Comparison of ENCODE assay signal across 8 cellular contexts in the genomic region with DNA sequence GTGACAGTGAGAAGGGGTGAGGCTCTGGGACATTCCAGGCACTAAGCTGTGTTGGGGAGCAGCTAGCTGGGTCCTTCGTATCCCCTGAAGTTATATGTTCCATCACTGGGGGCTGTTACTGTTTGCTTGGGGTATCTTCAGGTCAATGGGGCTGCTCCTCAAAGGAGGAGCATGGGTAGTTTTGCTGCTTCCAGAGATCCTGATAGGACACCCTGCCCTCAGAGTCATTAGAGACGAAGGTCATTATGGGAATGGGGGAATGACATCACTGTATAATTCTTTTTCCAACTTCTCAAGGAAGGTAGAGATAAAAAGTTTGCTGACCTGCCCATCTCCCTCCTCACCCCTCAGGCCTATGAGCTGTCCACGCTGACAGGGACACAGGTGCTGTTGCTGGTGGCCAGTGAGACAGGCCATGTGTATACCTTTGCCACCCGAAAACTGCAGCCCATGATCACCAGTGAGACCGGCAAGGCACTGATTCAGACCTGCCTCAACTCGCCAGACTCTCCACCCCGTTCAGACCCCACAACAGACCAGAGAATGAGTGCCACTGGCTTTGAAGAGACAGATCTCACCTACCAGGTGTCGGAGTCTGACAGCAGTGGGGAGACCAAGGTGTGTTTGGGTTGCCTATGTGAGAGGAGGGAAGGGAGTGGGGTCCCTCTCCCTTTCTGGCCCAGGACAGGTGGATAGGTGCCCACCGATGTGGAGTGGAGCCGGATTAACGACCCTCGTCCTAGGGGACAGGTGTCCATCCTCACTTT. TPM values are rescaled to one million over a fixed set of nuclear protein-coding genes. Genes with fewer than 3 reads are reported as not detected.
DNase-seq lines count a peak whose midpoint lies in the region; ATAC-seq and TF ChIP-seq lines count a peak whose summit lies in the region.

No MANE protein-coding gene starts in this region.

- peak; percentile 32 for DNase-seq in activated CD4-positive, alpha-beta T cell treated with anti-CD3 and anti-CD28 coated beads for 36 hours
- no peak for DNase-seq in activated CD4-positive, alpha-beta T cell treated with anti-CD3 and anti-CD28 coated beads, Interleukin-2, amount 50 U/mL, for 4 hours
- DNase-seq in immature natural killer cell, result no peak
- DNase-seq in suprapubic skin (ENCODE audit: low spot score in 2 of 2), result no peak
- DNase-seq in inferior parietal cortex (ENCODE audit: extremely low spot score), result no peak
- DNase-seq in HUDEP-2 (lab: John Stamatoyannopoulos, UW; ENCODE audit: unreplicated experiment in 76 of 76), result no peak

- H3K4me1 ChIP-seq in suprapubic skin, result peaks cover 41% of the 10 kb centered on the region

- H3K36me3 ChIP-seq in suprapubic skin, result peaks cover 26% of the 10 kb centered on the region

- CTCF ChIA-PET in activated CD4-positive, alpha-beta T cell treated with anti-CD3 and anti-CD28 coated beads for 36 hours (lab: Charles Lee), result interaction anchor here (0.6 to 1.5 kb wide), 10 partner anchors 10 to 592 kb away, joined by 3 to 4 read pairs (median 3); a partner anchor contains a TSS

- H3K27me3 ChIP-seq in suprapubic skin, result no peaks in the 10 kb centered on the region

- POLR2A ChIA-PET in activated CD4-positive, alpha-beta T cell treated with anti-CD3 and anti-CD28 coated beads for 36 hours (lab: Charles Lee), result interaction anchor here (1.0 kb wide), 2 partner anchors 53 to 244 kb away, joined by 3 to 7 read pairs; a partner anchor contains a TSS

- peak overlapping the region; percentile 96 for H3K27ac ChIP-seq in suprapubic skin

- peak overlapping the region; percentile 79 for H3K27ac Mint-ChIP-seq in activated CD4-positive, alpha-beta T cell treated with anti-CD3 and anti-CD28 coated beads for 36 hours
- peak overlapping the region; percentile 87 for H3K27ac Mint-ChIP-seq in activated naive CD8-positive, alpha-beta T cell
- H3K27ac Mint-ChIP-seq in immature natural killer cell, result peak overlapping the region; percentile 80 to 96 (median 94)

- H3K36me3 Mint-ChIP-seq in activated CD4-positive, alpha-beta T cell treated with anti-CD3 and anti-CD28 coated beads for 36 hours (ENCODE audit: low read depth), result peaks cover 36% of the 10 kb centered on the region
- no peaks in the 10 kb centered on the region for H3K36me3 Mint-ChIP-seq in activated naive CD8-positive, alpha-beta T cell
- peaks cover 4 to 10% (median 6%) of the 10 kb centered on the region in 3 donors for H3K36me3 Mint-ChIP-seq in immature natural killer cell

- WGBS in suprapubic skin, result 39% methylated on average over 8 of the region's 12 CpGs

- H3K27me3 Mint-ChIP-seq in activated CD4-positive, alpha-beta T cell treated with anti-CD3 and anti-CD28 coated beads for 36 hours, result no peaks in the 10 kb centered on the region
- no peaks in the 10 kb centered on the region for H3K27me3 Mint-ChIP-seq in activated naive CD8-positive, alpha-beta T cell
- H3K27me3 Mint-ChIP-seq in immature natural killer cell (ENCODE audit: low read depth in 3 of 3), result peaks cover 5 to 9% (median 9%) of the 10 kb centered on the region in 3 donors

- H3K9me3 Mint-ChIP-seq in activated CD4-positive, alpha-beta T cell treated with anti-CD3 and anti-CD28 coated beads for 36 hours (ENCODE audit: low read depth), result no peaks in the 10 kb centered on the region
- H3K9me3 Mint-ChIP-seq in activated naive CD8-positive, alpha-beta T cell (ENCODE audit: low read depth), result no peaks in the 10 kb centered on the region
- no peaks in the 10 kb centered on the region for H3K9me3 Mint-ChIP-seq in immature natural killer cell

- intact Hi-C loops in activated CD4-positive, alpha-beta T cell treated with anti-CD3 and anti-CD28 coated beads for 36 hours (cut with DNase I, micrococcal nuclease), result loop anchor here (1.0 to 10.0 kb wide), 14 partner anchors 9 to 954 kb away; a partner anchor contains a TSS

- H3K9me3 ChIP-seq in suprapubic skin, result no peaks in the 10 kb centered on the region

- TF ChIP-seq CTCF in suprapubic skin (IDR thresholded peaks at IDR 0.05), result no peak

- ATAC-seq in activated CD4-positive, alpha-beta T cell treated with anti-CD3 and anti-CD28 coated beads for 36 hours, result no peak
- ATAC-seq in GM18868 (IDR thresholded peaks at IDR 0.05; ENCODE audit: unreplicated experiment), result no peak

- peaks cover 38% of the 10 kb centered on the region for H3K4me1 Mint-ChIP-seq in activated CD4-positive, alpha-beta T cell treated with anti-CD3 and anti-CD28 coated beads for 36 hours
- H3K4me1 Mint-ChIP-seq in activated naive CD8-positive, alpha-beta T cell (ENCODE audit: low read depth), result peaks cover 36% of the 10 kb centered on the region
- H3K4me1 Mint-ChIP-seq in immature natural killer cell, result peaks cover 51 to 55% of the 10 kb centered on the region in 2 donors

- H3K4me3 ChIP-seq in suprapubic skin, result peak overlapping the region; percentile 94

- H3K4me3 Mint-ChIP-seq in activated CD4-positive, alpha-beta T cell treated with anti-CD3 and anti-CD28 coated beads for 36 hours, result peak overlapping the region; percentile 85
- H3K4me3 Mint-ChIP-seq in activated naive CD8-positive, alpha-beta T cell, result peak overlapping the region; percentile 99
- peak overlapping the region; percentile 92 to 98 (median 94) for H3K4me3 Mint-ChIP-seq in immature natural killer cell

- TF ChIP-seq EP300 in suprapubic skin (IDR thresholded peaks at IDR 0.05), result no peak

- no peak for TF ChIP-seq POLR2A in suprapubic skin (IDR thresholded peaks at IDR 0.05)

RNA-seq across cellular contexts. Expression of a gene that starts 2.6 kb away (rescaled TPM):
- total RNA-seq in activated CD4-positive, alpha-beta T cell treated with anti-CD3 and anti-CD28 coated beads for 36 hours, result 10 to 100 TPM; 37.6 to 38.5 TPM
- polyA plus RNA-seq in immature natural killer cell, result 1 to 10 TPM; 4.8 to 7.3 (median 5.2) TPM
- 10 to 100 TPM; 19.6 to 33.2 (median 28.9) TPM for total RNA-seq in suprapubic skin

RNA-seq across cellular contexts. Expression of a gene that starts 8.3 kb away (rescaled TPM):
- total RNA-seq in activated CD4-positive, alpha-beta T cell treated with anti-CD3 and anti-CD28 coated beads for 36 hours, result 10 to 100 TPM; 34.0 to 35.1 TPM
- polyA plus RNA-seq in immature natural killer cell, result 1 to 10 TPM; 2.2 to 8.5 (median 4.4) TPM
- total RNA-seq in suprapubic skin, result 100 to 1,000 TPM in 2 of 4 donors, 10 to 100 TPM in 2; 51.8 to 130 (median 92.4) TPM

RNA-seq across cellular contexts. Expression of a gene that starts 55.6 kb away (rescaled TPM):
- total RNA-seq in activated CD4-positive, alpha-beta T cell treated with anti-CD3 and anti-CD28 coated beads for 36 hours, result 10 to 100 TPM; 58.5 to 80.3 TPM
- polyA plus RNA-seq in immature natural killer cell, result 10 to 100 TPM; 23.7 to 36.8 (median 33.6) TPM
- total RNA-seq in suprapubic skin, result 10 to 100 TPM; 21.9 to 88.4 (median 74.4) TPM
